Comparison of ENCODE assay signal across 21 cellular contexts in the genomic region with DNA sequence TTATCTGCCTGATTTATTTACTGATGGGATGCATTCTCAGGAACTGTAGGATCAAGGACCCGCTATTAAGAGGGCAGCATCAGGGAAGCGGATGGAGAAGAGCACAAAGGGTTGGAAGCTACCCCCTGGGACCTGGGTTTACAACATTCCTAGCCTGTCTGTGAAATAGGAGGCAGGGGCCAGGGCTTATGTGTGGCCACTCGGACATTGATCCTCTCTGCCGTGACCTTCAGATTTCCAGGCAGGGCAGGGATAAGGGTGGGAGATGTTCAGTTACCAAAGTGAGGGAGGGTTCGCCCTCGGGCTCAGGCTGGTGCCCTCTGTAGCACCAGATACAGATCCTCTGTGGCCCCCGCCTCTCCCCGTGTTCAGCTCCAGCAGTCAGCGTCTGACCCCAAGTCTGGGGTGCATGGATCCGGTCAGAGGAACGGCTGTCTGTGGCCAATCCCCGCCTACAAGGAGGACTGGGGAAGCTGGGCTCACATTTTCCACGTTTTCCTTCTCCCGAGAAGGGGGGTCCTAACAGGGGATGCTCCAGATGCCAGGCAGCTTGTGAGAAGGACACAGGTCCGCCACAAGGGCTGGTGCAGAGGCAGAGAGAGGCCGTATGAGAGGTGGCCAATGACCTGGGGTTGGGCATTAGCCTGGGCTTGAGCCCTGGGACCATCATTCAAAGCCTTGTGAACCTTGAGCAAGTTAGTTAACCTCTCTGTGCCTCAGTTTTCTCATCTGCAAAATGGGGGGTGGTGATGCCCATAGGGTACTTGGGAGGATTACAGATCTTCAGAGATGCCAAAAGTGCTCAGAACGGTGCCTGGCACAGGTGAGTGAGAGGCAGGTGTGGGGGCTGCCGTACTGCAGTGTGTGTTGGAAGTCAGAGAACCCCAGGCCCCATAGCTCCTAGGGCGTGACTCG. TPM values are rescaled to one million over a fixed set of nuclear protein-coding genes. Genes with fewer than 3 reads are reported as not detected.
A peak's percentile ranks its signal among the peaks of the same experiment; 100 is the strongest.
DNase-seq lines count a peak whose midpoint lies in the region; ATAC-seq, FAIRE-seq and TF ChIP-seq lines count a peak whose summit lies in the region.
"Had no signal": no experiment of that assay in that cellular context is flagged by ENCODE, and none has a peak within 500 bp of the region (broad histone marks: within the 10 kb centered on the region; RNA-seq: fewer than 3 reads in every experiment).

No MANE protein-coding gene starts in this region.

- FAIRE-seq in K562 (lab: Jason Lieb, UNC): no peak
- FAIRE-seq in H1 (lab: Jason Lieb, UNC): no peak
- FAIRE-seq: A204.1, D721Med, GM12892, H54 had no signal

- POLR2A ChIA-PET in K562 (lab: Yijun Ruan, JAX) (interaction anchor here (0.5 to 2.0 kb wide), 3 partner anchors 8 to 27 kb away, joined by 3 to 5 read pairs (median 3); no protein-coding TSS in a partner anchor), H1 (lab: Charles Lee; ENCODE audit: partially characterized antibody) (interaction anchor here (0.6 kb wide), 1 partner anchor 88 kb away, joined by 4 read pairs; no protein-coding TSS in a partner anchor)

- H3K36me3 Mint-ChIP-seq in nephron progenitor cell (ENCODE audit: low read depth): no peaks in the 10 kb centered on the region
- H3K36me3 Mint-ChIP-seq in stimulated activated effector memory CD8-positive, alpha-beta T cell treated with anti-CD3 and anti-CD28 coated beads, Interleukin-12 subunit alpha, Interleukin-12 subunit beta, amount 100 ng/mL, for 72 hours: no peaks in the 10 kb centered on the region
- H3K36me3 Mint-ChIP-seq: CD4-positive, CD25-positive, alpha-beta regulatory T cell; CD8-positive, alpha-beta memory T cell had no signal

- no peak for ATAC-seq in K562
- peak; percentile 8 for ATAC-seq in stimulated activated effector memory CD8-positive, alpha-beta T cell treated with anti-CD3 and anti-CD28 coated beads, Interleukin-12 subunit alpha, Interleukin-12 subunit beta, amount 100 ng/mL, for 72 hours

- TF ChIP-seq CTCF in K562 (IDR thresholded peaks at IDR 0.05 in 2 of 3, conservative IDR thresholded peaks at IDR 0.05 in 1 of 3; ENCODE audit: insufficient read depth in 2 of 3, low read depth in 1 of 3, low read length in 3 of 3) (no peak), H1 (IDR thresholded peaks at IDR 0.05; ENCODE audit: control extremely low read depth in 1 of 3, insufficient read depth in 1 of 3, low read depth in 1 of 3, low read length in 3 of 3) (no peak), nephron progenitor cell (IDR thresholded peaks at IDR 0.05) (no peak)

- in situ Hi-C loops in K562 (cut with MboI): no loop called here

- H3K27ac ChIP-seq in K562 (ENCODE audit: extremely low read depth, low read depth, low read length) (no peak overlapping the region), H1 (ENCODE audit: low read depth, low read length) (no peak overlapping the region)

- CTCF ChIA-PET in K562 (lab: Yijun Ruan, JAX; ENCODE audit: low intra/inter-chr PET ratio): no interaction called here
- CTCF ChIA-PET in H1 (lab: Charles Lee; ENCODE audit: partially characterized antibody): interaction anchor here (0.6 to 1.3 kb wide), 7 partner anchors 11 to 90 kb away, joined by 3 to 4 read pairs (median 3); no protein-coding TSS in a partner anchor

- H4K20me1 ChIP-seq in K562 (replicated peaks; ENCODE audit: control insufficient read depth, insufficient read depth, low read length) (no peaks in the 10 kb centered on the region), H1 (replicated peaks in 1 of 2; ENCODE audit: control insufficient read depth in 1 of 2, insufficient read depth in 2 of 2, low read length in 2 of 2) (no peaks in the 10 kb centered on the region)

- H3K27ac Mint-ChIP-seq in nephron progenitor cell: no peak overlapping the region
- H3K27ac Mint-ChIP-seq in stimulated activated effector memory CD8-positive, alpha-beta T cell treated with anti-CD3 and anti-CD28 coated beads, Interleukin-12 subunit alpha, Interleukin-12 subunit beta, amount 100 ng/mL, for 72 hours: no peak overlapping the region
- H3K27ac Mint-ChIP-seq: CD8-positive, alpha-beta memory T cell had no signal

- H2BK15ac ChIP-seq in H1 (ENCODE audit: low read length): no peak overlapping the region

- TF ChIP-seq RAD21 in K562 (CRISPR knock-in tag; conservative IDR thresholded peaks at IDR 0.05 in 1 of 2, IDR thresholded peaks at IDR 0.05 in 1 of 2): no peak
- TF ChIP-seq RAD21 in H1 (IDR thresholded peaks at IDR 0.05 in 1 of 2, conservative IDR thresholded peaks at IDR 0.05 in 1 of 2; ENCODE audit: low read depth in 2 of 2, low read length in 2 of 2): no peak

- H3K79me1 ChIP-seq in H1 (ENCODE audit: low read depth, low read length): no peaks in the 10 kb centered on the region

- H3K27me3 Mint-ChIP-seq in nephron progenitor cell (ENCODE audit: low read depth, poor library complexity): peaks cover 28% of the 10 kb centered on the region

- H3K36me3 ChIP-seq in K562 (ENCODE audit: control insufficient read depth, insufficient read depth, low read length): no peaks in the 10 kb centered on the region
- no peaks in the 10 kb centered on the region for H3K36me3 ChIP-seq in H1 (ENCODE audit: control insufficient read depth in 2 of 4, insufficient read depth in 4 of 4, low read length in 3 of 4)
- H3K36me3 ChIP-seq: BE2C had no signal

- H3K79me2 ChIP-seq in K562 (ENCODE audit: control insufficient read depth, insufficient read depth, low read length): no peaks in the 10 kb centered on the region
- no peaks in the 10 kb centered on the region for H3K79me2 ChIP-seq in H1 (ENCODE audit: control insufficient read depth in 1 of 2, insufficient read depth in 2 of 2, low read length in 2 of 2)

- H2AK5ac ChIP-seq in H1 (ENCODE audit: low read depth, low read length): no peak overlapping the region

- no peak overlapping the region for H3K14ac ChIP-seq in H1 (ENCODE audit: insufficient read length)

- DNase-seq in K562 (ENCODE audit: extremely low read depth in 1 of 4, low spot score in 3 of 4) (no peak), H1 (ENCODE audit: low read depth in 1 of 2, low spot score in 2 of 2) (no peak), nephron progenitor cell (peak; percentile 20), DMS79 (lab: John Stamatoyannopoulos, UW) (no peak), NCI-H1092 treated with DMSO at 0.1 percent for 48 hours (lab: John Stamatoyannopoulos, UW) (no peak), NCI-H1930 (lab: John Stamatoyannopoulos, UW) (no peak)
- no peak for DNase-seq in stimulated activated effector memory CD8-positive, alpha-beta T cell treated with anti-CD3 and anti-CD28 coated beads, Interleukin-12 subunit alpha, Interleukin-12 subunit beta, amount 100 ng/mL, for 72 hours (ENCODE audit: low spot score in 2 of 2)
- no peak for DNase-seq in stimulated activated CD4-positive, alpha-beta T cell treated with anti-CD3 and anti-CD28 coated beads, Interleukin-12 subunit alpha, Interleukin-12 subunit beta, amount 100 ng/mL, for 4 hours
- DNase-seq: ACHN; BE2C; C1 segment of cervical spinal cord; Caco-2; CD4-positive, CD25-positive, alpha-beta regulatory T cell; CD8-positive, alpha-beta memory T cell; GDM1; HCEC 1CT had no signal

- H3K23me2 ChIP-seq in H1 (ENCODE audit: low read depth, low read length): peaks cover 3% of the 10 kb centered on the region; the same call in 1 of the 2 replicates

- WGBS in K562 (ENCODE audit: insufficient coverage, low coverage, missing lambda C conversion rate): 2% methylated on average over 20 of the region's 20 CpGs
- WGBS in H1 (ENCODE audit: extremely low coverage in 1 of 2, insufficient coverage in 1 of 2, insufficient read length in 1 of 2, insufficient replicate concordance in 2 of 2, low coverage in 1 of 2, low lambda C conversion rate in 2 of 2, missing lambda C conversion rate in 1 of 2), 2 experiments: 87% methylated on average over 20 of the region's 20 CpGs; no CpG with 5 or more reads in 1 of the 2 experiments

- H3K4me3 ChIP-seq in K562: no peak overlapping the region
- no peak overlapping the region for H3K4me3 ChIP-seq in H1 (ENCODE audit: extremely low read depth in 1 of 4, insufficient read depth in 2 of 4, low read depth in 3 of 4, low read length in 4 of 4)

- H3K4me1 ChIP-seq in K562 (replicated peaks in 1 of 2; ENCODE audit: control insufficient read depth in 2 of 2, insufficient read depth in 2 of 2, low read length in 2 of 2) (0 out of 5 replicates have a peak, but pooled peaks cover 0 to 3% of the 10 kb centered on the region in 2 experiments), H1 (replicated peaks in 1 of 4; ENCODE audit: control insufficient read depth in 3 of 4, insufficient read depth in 4 of 4, low read length in 3 of 4) (no peaks in the 10 kb centered on the region; a peak in 2 of 7 replicates)
- H3K4me1 ChIP-seq: BE2C had no signal

- H3K27me3 ChIP-seq in K562 (ENCODE audit: control insufficient read depth in 2 of 2, insufficient read depth in 2 of 2, low read length in 2 of 2): peaks cover 66 to 89% of the 10 kb centered on the region in 2 experiments
- H3K27me3 ChIP-seq in H1 (replicated peaks in 1 of 4; ENCODE audit: control insufficient read depth in 3 of 4, extremely low read depth in 1 of 4, insufficient read depth in 3 of 4, low read length in 3 of 4): no peaks in the 10 kb centered on the region

- H2BK5ac ChIP-seq in H1 (ENCODE audit: low read depth, low read length): no peak overlapping the region

- no peak overlapping the region for H2BK20ac ChIP-seq in H1 (ENCODE audit: low read length)

- no peak for TF ChIP-seq POLR2A in K562 (conservative IDR thresholded peaks at IDR 0.05)
- TF ChIP-seq POLR2A in H1 (IDR thresholded peaks at IDR 0.05; ENCODE audit: control extremely low read depth in 1 of 2, low read depth in 2 of 2, low read length in 2 of 2): no peak

- no peaks in the 10 kb centered on the region for H3K9me3 ChIP-seq in K562 (replicated peaks; ENCODE audit: control insufficient read depth, insufficient read depth, low read depth, low read length)
- H3K9me3 ChIP-seq in H1 (ENCODE audit: insufficient read depth in 2 of 2, low read depth in 1 of 2, low read length in 1 of 2): no peaks in the 10 kb centered on the region
- H3K9me3 ChIP-seq: BE2C, Caco-2 had no signal

- no peak overlapping the region for H4K5ac ChIP-seq in H1 (ENCODE audit: insufficient read length, low read depth, low read length)

- H3K4me2 ChIP-seq in K562 (ENCODE audit: insufficient read depth, low read length): no peak overlapping the region
- no peak overlapping the region for H3K4me2 ChIP-seq in H1 (ENCODE audit: insufficient read depth in 1 of 2, low read depth in 2 of 2, low read length in 2 of 2)

- intact Hi-C loops in K562 (cut with micrococcal nuclease): no loop called here

- no peaks in the 10 kb centered on the region for H3K9me1 ChIP-seq in K562 (ENCODE audit: control insufficient read depth, insufficient read depth, low read length)

- H2AFZ ChIP-seq in K562 (ENCODE audit: low read depth, low read length) (no peak overlapping the region), H1 (ENCODE audit: low read length) (no peak overlapping the region)

- no peak overlapping the region; the same call in 1 of the 2 replicates for H3K18ac ChIP-seq in H1 (ENCODE audit: extremely low read depth, low read length)

- no peak overlapping the region for H3K56ac ChIP-seq in H1 (replicated peaks; ENCODE audit: insufficient read length, low read depth, low read length)

- H3K4me3 Mint-ChIP-seq in nephron progenitor cell: no peak overlapping the region
- H3K4me3 Mint-ChIP-seq in stimulated activated effector memory CD8-positive, alpha-beta T cell treated with anti-CD3 and anti-CD28 coated beads, Interleukin-12 subunit alpha, Interleukin-12 subunit beta, amount 100 ng/mL, for 72 hours: no peak overlapping the region
- H3K4me3 Mint-ChIP-seq: CD4-positive, CD25-positive, alpha-beta regulatory T cell; CD8-positive, alpha-beta memory T cell had no signal

- H3K4ac ChIP-seq in H1 (replicated peaks; ENCODE audit: insufficient read length, low read depth, low read length): no peak overlapping the region

- H3K9ac ChIP-seq in K562 (ENCODE audit: insufficient read depth in 1 of 2, low read depth in 2 of 2, low read length in 2 of 2) (no peak overlapping the region), H1 (replicated peaks in 1 of 4; ENCODE audit: extremely low read depth in 1 of 4, low read depth in 3 of 4, low read length in 3 of 4) (0 out of 7 replicates have a peak overlapping the region, but pooled peaks of 1 of the 4 experiments have one; percentile 11)

- H2BK12ac ChIP-seq in H1 (ENCODE audit: low read depth, low read length): no peak overlapping the region

- TF ChIP-seq EP300 in K562 (IDR thresholded peaks at IDR 0.05; ENCODE audit: low read length) (no peak), H1 (IDR thresholded peaks at IDR 0.05; ENCODE audit: borderline replicate concordance in 1 of 2, low read depth in 2 of 2, low read length in 2 of 2) (no peak)

- peaks cover 3% of the 10 kb centered on the region for H3K9me3 Mint-ChIP-seq in nephron progenitor cell
- H3K9me3 Mint-ChIP-seq in stimulated activated effector memory CD8-positive, alpha-beta T cell treated with anti-CD3 and anti-CD28 coated beads, Interleukin-12 subunit alpha, Interleukin-12 subunit beta, amount 100 ng/mL, for 72 hours: no peaks in the 10 kb centered on the region
- H3K9me3 Mint-ChIP-seq: CD8-positive, alpha-beta memory T cell had no signal

- no peak overlapping the region for H3K23ac ChIP-seq in H1 (ENCODE audit: insufficient read length)

- no peak overlapping the region for H2BK120ac ChIP-seq in H1 (replicated peaks; ENCODE audit: low read depth, low read length)

- H4K8ac ChIP-seq in H1 (ENCODE audit: extremely low read depth, insufficient read depth, low read length): no peak overlapping the region

- H4K91ac ChIP-seq in H1 (replicated peaks; ENCODE audit: insufficient read length, low read length): no peak overlapping the region

- H3K4me1 Mint-ChIP-seq in nephron progenitor cell: peaks cover 43% of the 10 kb centered on the region
- H3K4me1 Mint-ChIP-seq in stimulated activated effector memory CD8-positive, alpha-beta T cell treated with anti-CD3 and anti-CD28 coated beads, Interleukin-12 subunit alpha, Interleukin-12 subunit beta, amount 100 ng/mL, for 72 hours: no peaks in the 10 kb centered on the region
- H3K4me1 Mint-ChIP-seq: CD8-positive, alpha-beta memory T cell had no signal

- BruUV-seq in K562 (replicated peaks; lab: Mats Ljungman, UMichigan): no TSS peak

RNA-seq across cellular contexts. Expression of gene ATP2C2, which starts 48.3 kb away (rescaled TPM):
- not detected in 2 replicates for total RNA-seq in K562 (2011; cell fraction: chromatin; rRNA removed; ENCODE audit: low replicate concordance)
- total RNA-seq in K562 (2011; cell fraction: nucleolus; rRNA removed): not detected in 2 replicates
- not detected in 2 replicates for total RNA-seq in K562 (2011; cell fraction: nucleoplasm; rRNA removed)
- total RNA-seq in K562 (2014; rRNA removed): not detected in 2 replicates
- not detected in 2 replicates for total RNA-seq in K562 (2014; rRNA removed; fragmentation: Illumina TruSeq; extraction: Trizol)
- total RNA-seq in K562 (2015; rRNA removed; fragmentation: Illumina TruSeq; extraction: Trizol): not detected in 2 replicates
- total RNA-seq in K562 (2021): 0.11 and 0.75 TPM in 2 replicates
- polyA plus RNA-seq in K562 (2011; rRNA removed): not detected in 2 replicates
- not detected in 2 replicates for polyA plus RNA-seq in K562 (2011; cell fraction: cytosol; rRNA removed)
- not detected in 2 replicates for polyA plus RNA-seq in K562 (2011; cell fraction: nucleus; rRNA removed)
- not detected in 2 replicates for polyA plus RNA-seq in K562 (2012)
- polyA plus RNA-seq in K562 (2014; fragmentation: Illumina TruSeq; extraction: Trizol): not detected in 2 replicates
- not detected for polyA plus RNA-seq in K562 (2014; fragmentation: Nextera tagmentation; extraction: Ambion mirVana)
- polyA plus RNA-seq in K562 (2014; rRNA removed): not detected in 2 replicates
- polyA minus RNA-seq in K562 (2011; rRNA and poly(A)+ RNA removed): not detected in 2 replicates
- polyA minus RNA-seq in K562 (2011; cell fraction: cytosol; rRNA and poly(A)+ RNA removed): not detected in 2 replicates
- not detected in 2 replicates for polyA minus RNA-seq in K562 (2011; cell fraction: nucleus; rRNA and poly(A)+ RNA removed)
- 2.8 and 3.6 TPM in 2 replicates for total RNA-seq in H1 (2021; fragmentation: NEBNext Ultra II Directional; extraction: Animal tissue kit (Norgen Biotek cat#: 25700))
- 1.2 and 2.6 TPM in 2 replicates for polyA plus RNA-seq in H1 (2011; rRNA removed)
- 2.7 TPM for polyA plus RNA-seq in H1 (2011; cell fraction: cytosol; rRNA removed)
- polyA plus RNA-seq in H1 (2011; cell fraction: nucleus; rRNA removed): 12.0 TPM
- 2.1 to 2.4 TPM (median 2.3 TPM) in 4 replicates for polyA plus RNA-seq in H1 (2012, experiment 1 of 2)
- polyA plus RNA-seq in H1 (2012, experiment 2 of 2): 0.88 TPM
- 2.2 TPM for polyA plus RNA-seq in H1 (2013, experiment 1 of 2)
- polyA plus RNA-seq in H1 (2013, experiment 2 of 2): 2.4 TPM
- 1.7 and 4.0 TPM in 2 replicates for polyA minus RNA-seq in H1 (2011; rRNA and poly(A)+ RNA removed)
- 4.5 TPM for polyA minus RNA-seq in H1 (2011; cell fraction: cytosol; rRNA and poly(A)+ RNA removed)
- 3.3 TPM for polyA minus RNA-seq in H1 (2011; cell fraction: nucleus; rRNA and poly(A)+ RNA removed)
- total RNA-seq: CD4-positive, CD25-positive, alpha-beta regulatory T cell; CD8-positive, alpha-beta memory T cell; Daoy had no signal
- polyA plus RNA-seq: CD8-positive, alpha-beta memory T cell had no signal

Comparison
In these comparisons a context has a peak if more than half of its experiments do, and no peak if none do; other contexts are left out.
1. Of the 49 proteins assayed by ChIP-seq in both K562 and H1: peak only in K562: none; only in H1: KDM1A; in both: none; in neither: 48.